18 cellular contexts compared by ENCODE assay signal in genomic region chrX:72492499-72492898, GRCh38.
A peak's percentile ranks its signal among the peaks of the same experiment; 100 is the strongest.
DNase-seq lines count a peak whose midpoint lies in the region; ATAC-seq and TF ChIP-seq lines count a peak whose summit lies in the region.
"Had no signal": no experiment of that assay in that cellular context is flagged by ENCODE, and none has a peak within 500 bp of the region (broad histone marks: within the 10 kb centered on the region; RNA-seq: fewer than 3 reads in every experiment).

No MANE protein-coding gene starts in this region.

- H3K9me3 ChIP-seq in neural progenitor cell (ENCODE audit: low read depth) (no peaks in the 10 kb centered on the region), testis (no peaks in the 10 kb centered on the region)

- CTCF ChIA-PET in activated B cell treated with CpG ODN at 0.5 μM for 24 hours (lab: Charles Lee), result no interaction called here

- intact Hi-C loops in activated B cell treated with CpG ODN at 0.5 μM for 24 hours (cut with micrococcal nuclease), result no loop called here
- intact Hi-C loops in testis (cut with DNase I; ENCODE audit: low total_unique reads), result no loop called here

- no peak overlapping the region for H2AFZ ChIP-seq in neural progenitor cell (replicated peaks)

- H3K27me3 Mint-ChIP-seq in activated B cell treated with CpG ODN at 0.5 μM for 24 hours (no peaks in the 10 kb centered on the region), neural progenitor cell (ENCODE audit: insufficient read depth, low read depth) (no peaks in the 10 kb centered on the region)
- H3K27me3 Mint-ChIP-seq: activated naive CD8-positive, alpha-beta T cell treated with anti-CD3 and anti-CD28 coated beads, Interleukin-2, amount 50 U/mL, for 24 hours; naive thymus-derived CD8-positive, alpha-beta T cell had no signal

- no peak for TF ChIP-seq POLR2A in testis (IDR thresholded peaks at IDR 0.05)

- H3K36me3 ChIP-seq in neural progenitor cell (no peaks in the 10 kb centered on the region), testis (ENCODE audit: low read depth, missing control alignments) (no peaks in the 10 kb centered on the region)

- H3K4me3 Mint-ChIP-seq in activated B cell treated with CpG ODN at 0.5 μM for 24 hours (no peak overlapping the region), neural progenitor cell (no peak overlapping the region)
- H3K4me3 Mint-ChIP-seq: activated naive CD8-positive, alpha-beta T cell treated with anti-CD3 and anti-CD28 coated beads, Interleukin-2, amount 50 U/mL, for 24 hours; naive thymus-derived CD8-positive, alpha-beta T cell had no signal

- H3K27ac ChIP-seq in neural progenitor cell (no peak overlapping the region), testis (no peak overlapping the region)
- H3K27ac ChIP-seq: C4-2B, VCaP had no signal

- no peaks in the 10 kb centered on the region for H3K27me3 ChIP-seq in neural progenitor cell
- no peaks in the 10 kb centered on the region for H3K27me3 ChIP-seq in testis

- no peaks in the 10 kb centered on the region for H3F3A ChIP-seq in neural progenitor cell (ENCODE audit: low read depth)

- H3K4me1 Mint-ChIP-seq in activated B cell treated with CpG ODN at 0.5 μM for 24 hours (peaks cover 11% of the 10 kb centered on the region), neural progenitor cell (no peaks in the 10 kb centered on the region)
- H3K4me1 Mint-ChIP-seq: activated naive CD8-positive, alpha-beta T cell treated with anti-CD3 and anti-CD28 coated beads, Interleukin-2, amount 50 U/mL, for 24 hours had no signal

- H3K4me1 ChIP-seq in neural progenitor cell (no peaks in the 10 kb centered on the region), testis (no peaks in the 10 kb centered on the region)

- H3K27ac Mint-ChIP-seq in activated B cell treated with CpG ODN at 0.5 μM for 24 hours (peak overlapping the region; percentile 15), neural progenitor cell (no peak overlapping the region)
- H3K27ac Mint-ChIP-seq: activated naive CD8-positive, alpha-beta T cell treated with anti-CD3 and anti-CD28 coated beads, Interleukin-2, amount 50 U/mL, for 24 hours had no signal

- H4K20me1 ChIP-seq in neural progenitor cell (ENCODE audit: low read depth), result no peaks in the 10 kb centered on the region

- ATAC-seq in GM18868 (IDR thresholded peaks at IDR 0.05; ENCODE audit: unreplicated experiment) (peak; percentile 79), GM21619 (IDR thresholded peaks at IDR 0.05; ENCODE audit: unreplicated experiment) (peak; percentile 84), HG03342 (IDR thresholded peaks at IDR 0.05; ENCODE audit: unreplicated experiment) (peak; percentile 69), activated B cell treated with CpG ODN at 0.5 μM for 24 hours (ENCODE audit: low read depth) (no peak)
- ATAC-seq: activated naive CD8-positive, alpha-beta T cell treated with anti-CD3 and anti-CD28 coated beads, Interleukin-2, amount 50 U/mL, for 24 hours; esophagus mucosa; left lobe of liver; naive thymus-derived CD8-positive, alpha-beta T cell; sciatic nerve had no signal

- whole genome bisulfite sequencing in testis, 2 donors, result 90 to 100% methylated on average over 1 of the region's 1 CpG

- no peaks in the 10 kb centered on the region for H3K79me2 ChIP-seq in neural progenitor cell (ENCODE audit: low read depth)

- POLR2A ChIA-PET in activated B cell treated with CpG ODN at 0.5 μM for 24 hours (lab: Charles Lee), result no interaction called here

- no peak overlapping the region for H3K4me2 ChIP-seq in neural progenitor cell

- H3K9ac ChIP-seq in neural progenitor cell, result no peak overlapping the region

- peaks cover 41% of the 10 kb centered on the region for H3K36me3 Mint-ChIP-seq in activated B cell treated with CpG ODN at 0.5 μM for 24 hours (ENCODE audit: low read depth)
- peaks cover 8% of the 10 kb centered on the region for H3K36me3 Mint-ChIP-seq in neural progenitor cell

- H3K4me3 ChIP-seq in neural progenitor cell (no peak overlapping the region), testis (no peak overlapping the region)

- no peaks in the 10 kb centered on the region for H3K9me3 Mint-ChIP-seq in activated B cell treated with CpG ODN at 0.5 μM for 24 hours
- H3K9me3 Mint-ChIP-seq in neural progenitor cell, result no peaks in the 10 kb centered on the region
- H3K9me3 Mint-ChIP-seq: activated naive CD8-positive, alpha-beta T cell treated with anti-CD3 and anti-CD28 coated beads, Interleukin-2, amount 50 U/mL, for 24 hours had no signal

- DNase-seq in activated B cell treated with CpG ODN at 0.5 μM for 24 hours, result no peak
- no peak for DNase-seq in neural progenitor cell (ENCODE audit: low spot score)
- DNase-seq in testis, result no peak
- no peak for DNase-seq in cerebellar nuclear complex (lab: John Stamatoyannopoulos, UW)
- no peak for DNase-seq in NCI-H2227 treated with DMSO at 0.1 percent for 48 hours (lab: John Stamatoyannopoulos, UW)
- DNase-seq: activated naive CD8-positive, alpha-beta T cell treated with anti-CD3 and anti-CD28 coated beads, Interleukin-2, amount 50 U/mL, for 24 hours; IMR-90; naive thymus-derived CD8-positive, alpha-beta T cell; NCI-H146; NCI-H774 had no signal

- no peak for TF ChIP-seq CTCF in activated B cell treated with CpG ODN at 0.5 μM for 24 hours (IDR thresholded peaks at IDR 0.05)
- no peak for TF ChIP-seq CTCF in neural progenitor cell (IDR thresholded peaks at IDR 0.05)
- TF ChIP-seq CTCF in testis (IDR thresholded peaks at IDR 0.05), result no peak
